8 cellular contexts compared by ENCODE assay signal in genomic region chr12:64181504-64182291, GRCh38. TPM values are rescaled to one million over a fixed set of nuclear protein-coding genes. Genes with fewer than 3 reads are reported as not detected.
DNase-seq lines count a peak whose midpoint lies in the region; ATAC-seq, FAIRE-seq and TF ChIP-seq lines count a peak whose summit lies in the region.

No MANE protein-coding gene starts in this region.

- H2AFZ ChIP-seq in mesenchymal stem cell (ENCODE audit: low read depth, low read length), result no peak overlapping the region

- H3K27ac ChIP-seq in A549, result peak overlapping the region; percentile 79 to 87
- peak overlapping the region; percentile 92 for H3K27ac ChIP-seq in mesenchymal stem cell (ENCODE audit: low read length, poor library complexity, severe bottlenecking)
- peak overlapping the region; percentile 45 to 91 for H3K27ac ChIP-seq in aorta (ENCODE audit: low read depth in 1 of 2, low read length in 2 of 2)
- no peak overlapping the region for H3K27ac ChIP-seq in effector memory CD4-positive, alpha-beta T cell (ENCODE audit: insufficient read depth, low read length, poor library complexity, severe bottlenecking)

- TF ChIP-seq CTCF in A549 (IDR thresholded peaks at IDR 0.05) (peak; percentile 74), GM13977 (IDR thresholded peaks at IDR 0.05; ENCODE audit: extremely low read depth, insufficient read depth, missing control alignments) (peak; percentile 38)

- peak; percentile 28 to 37; a peak in 1 of 5 replicates for TF ChIP-seq EP300 in A549 (IDR thresholded peaks at IDR 0.05)

- H2BK15ac ChIP-seq in mesenchymal stem cell (ENCODE audit: low read depth, poor library complexity, severe bottlenecking), result no peak overlapping the region

- H3K36me3 ChIP-seq in mesenchymal stem cell (ENCODE audit: control insufficient read depth in 1 of 2, insufficient read depth in 2 of 2, low read depth in 1 of 2, low read length in 2 of 2) (no peaks in the 10 kb centered on the region), aorta (ENCODE audit: control insufficient read depth in 1 of 2, insufficient read depth in 2 of 2, low read length in 1 of 2) (no peaks in the 10 kb centered on the region)
- no peaks in the 10 kb centered on the region for H3K36me3 ChIP-seq in effector memory CD4-positive, alpha-beta T cell (ENCODE audit: control insufficient read depth, insufficient read depth, low read length)

- H3K4me2 ChIP-seq in A549, result peak overlapping the region; percentile 85
- H3K4me2 ChIP-seq in mesenchymal stem cell (ENCODE audit: low read length, poor library complexity, severe bottlenecking), result peak overlapping the region; percentile 34

- no peak overlapping the region for H2BK12ac ChIP-seq in mesenchymal stem cell (ENCODE audit: low read length in 2 of 2)

- H2BK5ac ChIP-seq in mesenchymal stem cell (ENCODE audit: low read depth, low read length, poor library complexity, severe bottlenecking), result peak overlapping the region; percentile 49

- in situ Hi-C loops in GM13977 (cut with MboI; ENCODE audit: low pct_unique_long_range_greater_than_20kb, low sequenced_read_pairs, unreplicated experiment), result no loop called here

- peaks cover 38% of the 10 kb centered on the region for H3K4me1 ChIP-seq in A549
- H3K4me1 ChIP-seq in mesenchymal stem cell (ENCODE audit: control insufficient read depth, insufficient read depth, low read depth, low read length), result peaks cover 3% of the 10 kb centered on the region
- peaks cover 2 to 7% of the 10 kb centered on the region in 2 donors for H3K4me1 ChIP-seq in aorta (ENCODE audit: control insufficient read depth in 1 of 2, insufficient read depth in 2 of 2, low read length in 2 of 2)
- H3K4me1 ChIP-seq in effector memory CD4-positive, alpha-beta T cell (ENCODE audit: control insufficient read depth, insufficient read depth, low read length, poor library complexity, severe bottlenecking), result no peaks in the 10 kb centered on the region

- H3K4me3 ChIP-seq in A549, result no peak overlapping the region
- H3K4me3 ChIP-seq in mesenchymal stem cell (ENCODE audit: insufficient read depth in 1 of 2, low read depth in 1 of 2, low read length in 2 of 2), result peak overlapping the region in 1 of 2 experiments; percentile 41
- no peak overlapping the region for H3K4me3 ChIP-seq in aorta (ENCODE audit: low read length in 2 of 2)
- no peak overlapping the region for H3K4me3 ChIP-seq in effector memory CD4-positive, alpha-beta T cell (ENCODE audit: insufficient read depth, low read depth, low read length, poor library complexity, severe bottlenecking)

- no peak overlapping the region for H3K14ac ChIP-seq in mesenchymal stem cell (ENCODE audit: low read length in 2 of 2)

- CTCF ChIA-PET in A549 (lab: Yijun Ruan, JAX), result interaction anchor here (0.6 to 5.9 kb wide), 28 partner anchors 9 to 1411 kb away, joined by 3 to 48 read pairs (median 3); partner anchors contain the start of genes KICS2 and SRGAP1

- intact Hi-C loops in aorta (cut with DNase I), result loop anchor here (1.0 to 10.0 kb wide), 6 partner anchors 41 to 339 kb away; partner anchors contain the start of genes KICS2 (in 1 of the 2) and SRGAP1 (in 1 of the 2)

- TF ChIP-seq RAD21 in A549 (conservative IDR thresholded peaks at IDR 0.05 in 1 of 2, IDR thresholded peaks at IDR 0.05 in 1 of 2), result peak; percentile 79 to 84

- no peak for TF ChIP-seq POLR2A in A549 (IDR thresholded peaks at IDR 0.05; ENCODE audit: low read length)

- 29% methylated on average over 3 of the region's 3 CpGs for WGBS in A549 (ENCODE audit: missing lambda C conversion rate)
- 27% methylated on average over 3 of the region's 3 CpGs for WGBS in mesenchymal stem cell
- 27 to 29% methylated on average over 3 of the region's 3 CpGs for WGBS in aorta, 2 donors

- FAIRE-seq in A549 (lab: Jason Lieb, UNC), result peak; percentile 99

- POLR2A ChIA-PET in A549 (lab: Yijun Ruan, JAX), result interaction anchor here (1.3 to 2.4 kb wide), 3 partner anchors 41 to 338 kb away, joined by 7 to 13 read pairs (median 9); partner anchors contain the start of genes KICS2 and SRGAP1

- H2BK120ac ChIP-seq in mesenchymal stem cell (ENCODE audit: low read depth, low read length), result no peak overlapping the region

- no peak overlapping the region for H3K23ac ChIP-seq in mesenchymal stem cell (ENCODE audit: low read length in 2 of 2)

- H3K9me3 ChIP-seq in A549, result no peaks in the 10 kb centered on the region
- no peaks in the 10 kb centered on the region for H3K9me3 ChIP-seq in mesenchymal stem cell (ENCODE audit: control insufficient read depth, low read length)
- no peaks in the 10 kb centered on the region for H3K9me3 ChIP-seq in aorta (ENCODE audit: control insufficient read depth, low read length)
- H3K9me3 ChIP-seq in effector memory CD4-positive, alpha-beta T cell (ENCODE audit: control insufficient read depth, low read length), result no peaks in the 10 kb centered on the region

- no peaks in the 10 kb centered on the region for H3K79me1 ChIP-seq in mesenchymal stem cell (replicated peaks; ENCODE audit: low read length, poor library complexity, severe bottlenecking)

- H3K18ac ChIP-seq in mesenchymal stem cell (ENCODE audit: low read depth in 1 of 2, low read length in 2 of 2), result peak overlapping the region in 1 of 2 experiments; percentile 9

- peak; percentile 69 to 90 for DNase-seq in A549 (ENCODE audit: low read depth in 1 of 2, low spot score in 1 of 2)
- DNase-seq in GM13977 (ENCODE audit: low spot score), result no peak
- DNase-seq in NCI-H526 treated with DMSO at 0.1 percent for 48 hours (lab: John Stamatoyannopoulos, UW), result peak; percentile 15
- DNase-seq in dermis blood vessel endothelial cell, result peak; percentile 89
- peak; percentile 97 for DNase-seq in mesenchymal stem cell
- peak in 1 of 2 donors; percentile 50 for DNase-seq in aorta
- DNase-seq in effector memory CD4-positive, alpha-beta T cell, result no peak

- H3K4ac ChIP-seq in mesenchymal stem cell (ENCODE audit: low read depth in 1 of 2, low read length in 2 of 2), result no peak overlapping the region

- peak; percentile 97 to 98 for ATAC-seq in A549
- ATAC-seq in aorta (ENCODE audit: low FRiP score), result peak; percentile 91
- no peak for ATAC-seq in GM21786 (IDR thresholded peaks at IDR 0.05; ENCODE audit: unreplicated experiment)

- no peak overlapping the region for H4K8ac ChIP-seq in mesenchymal stem cell (ENCODE audit: low read length)

- H3K27me3 ChIP-seq in mesenchymal stem cell (ENCODE audit: control insufficient read depth in 1 of 2, insufficient read depth in 1 of 2, low read length in 2 of 2), result no peaks in the 10 kb centered on the region
- no peaks in the 10 kb centered on the region for H3K27me3 ChIP-seq in aorta (ENCODE audit: control insufficient read depth in 1 of 2, insufficient read depth in 2 of 2, low read length in 1 of 2)
- H3K27me3 ChIP-seq in effector memory CD4-positive, alpha-beta T cell (replicated peaks; ENCODE audit: control insufficient read depth, insufficient read depth, low read length, poor library complexity, severe bottlenecking), result no peaks in the 10 kb centered on the region

- no peak overlapping the region for H2AK5ac ChIP-seq in mesenchymal stem cell (ENCODE audit: low read length, severe bottlenecking)

- peak overlapping the region; percentile 90 for H3K9ac ChIP-seq in mesenchymal stem cell (ENCODE audit: low read length)

- H4K91ac ChIP-seq in mesenchymal stem cell (ENCODE audit: low read length), result no peak overlapping the region

TF ChIP-seq in A549, 52 proteins besides CTCF, POLR2A, EP300 and RAD21 (continues in another document):
- TF ChIP-seq HMGXB4 (CRISPR knock-in tag; IDR thresholded peaks at IDR 0.05; ENCODE audit: borderline replicate concordance) (no peak), ZNF302 (CRISPR knock-in tag; IDR thresholded peaks at IDR 0.05) (no peak), RARB (CRISPR knock-in tag; IDR thresholded peaks at IDR 0.05) (no peak), POLR2AphosphoS2 (conservative IDR thresholded peaks at IDR 0.05; ENCODE audit: low read length) (no peak), HDAC2 (IDR thresholded peaks at IDR 0.05) (no peak), FOSL2 (IDR thresholded peaks at IDR 0.05) (peak; percentile 94), FOSL2 (CRISPR knock-in tag; IDR thresholded peaks at IDR 0.05) (peak; percentile 98), MAZ (IDR thresholded peaks at IDR 0.05; ENCODE audit: borderline replicate concordance, low read depth, low read length) (no peak), TP53 (CRISPR knock-in tag; IDR thresholded peaks at IDR 0.05) (no peak), NPAS2 (CRISPR knock-in tag; IDR thresholded peaks at IDR 0.05; ENCODE audit: borderline replicate concordance) (no peak), CBX8 (IDR thresholded peaks at IDR 0.05) (no peak), ESRRA (IDR thresholded peaks at IDR 0.05; ENCODE audit: borderline replicate concordance, low read length) (no peak), CHD2 (IDR thresholded peaks at IDR 0.05; ENCODE audit: low read length, partially characterized antibody) (no peak), BHLHE40 (IDR thresholded peaks at IDR 0.05; ENCODE audit: low read depth, low read length) (no peak), HEYL (CRISPR knock-in tag; IDR thresholded peaks at IDR 0.05) (no peak)

RNA-seq across cellular contexts. Expression of gene KICS2, which starts 40.4 kb away (rescaled TPM):
- polyA plus RNA-seq in A549 (2011; rRNA removed) (21.4 and 22.5 TPM in 2 replicates), A549 (2017; fragmentation: RNase III; extraction: RNeasy Plus Mini Kit Qiagen cat#74134 plus additional on column Dnase treatment) (9.1 to 9.6 TPM (median 9.4 TPM) in 3 replicates), aorta (1 to 10 TPM; 2.0 to 2.2 TPM)
- 8.9 and 10.4 TPM in 2 replicates for polyA plus RNA-seq in A549 (2012; cell fraction: cytosol; rRNA removed)
- polyA plus RNA-seq in A549 (2012; cell fraction: nucleus; rRNA removed), result 7.1 and 9.7 TPM in 2 replicates
- 28.3 and 29.1 TPM in 2 replicates for polyA minus RNA-seq in A549 (2011; rRNA and poly(A)+ RNA removed)
- total RNA-seq in dermis blood vessel endothelial cell (4.4 and 6.0 TPM in 2 replicates), aorta (1 to 10 TPM; 5.6 to 6.2 TPM)
- polyA plus RNA-seq in mesenchymal stem cell (2013, experiment 1 of 2), result 1.7 TPM
- 1.8 TPM for polyA plus RNA-seq in mesenchymal stem cell (2013, experiment 2 of 2)

Comparison
In these comparisons a context has a peak if more than half of its experiments do, and no peak if none do; other contexts are left out.
1. DNase-seq: peak in A549 (2 of 2), NCI-H526 treated with DMSO at 0.1 percent for 48 hours (single experiment), dermis blood vessel endothelial cell (single experiment) and mesenchymal stem cell (single experiment); none in GM13977 (single experiment) and effector memory CD4-positive, alpha-beta T cell (0 of 3).